ENCODE assay signal across 1 cellular context in the genomic region with DNA sequence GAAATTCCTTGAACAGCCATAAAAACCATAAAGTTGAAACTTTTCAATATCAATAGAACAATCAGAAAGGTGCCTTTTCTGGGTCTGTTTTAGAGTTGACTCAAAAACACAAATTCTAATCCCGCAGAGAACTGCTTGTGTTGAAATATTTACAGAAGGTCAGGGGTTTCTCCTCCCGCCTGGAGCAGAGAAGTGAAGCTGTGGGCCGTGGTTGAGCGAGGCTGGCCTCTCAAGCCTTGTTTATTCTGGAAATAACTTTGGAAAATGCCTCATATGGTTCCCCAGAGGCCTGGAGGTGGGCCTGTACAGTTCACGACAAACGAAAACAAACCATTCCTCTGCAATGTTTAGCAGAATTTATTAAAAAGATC.
TF ChIP-seq lines count a peak whose summit lies in the region.

No MANE protein-coding gene starts in this region.

TF ChIP-seq in HepG2, 621 proteins besides CTCF, POLR2A, EP300 and RAD21 (continued from another document and continues in another):
- TF ChIP-seq, protein P1, sequence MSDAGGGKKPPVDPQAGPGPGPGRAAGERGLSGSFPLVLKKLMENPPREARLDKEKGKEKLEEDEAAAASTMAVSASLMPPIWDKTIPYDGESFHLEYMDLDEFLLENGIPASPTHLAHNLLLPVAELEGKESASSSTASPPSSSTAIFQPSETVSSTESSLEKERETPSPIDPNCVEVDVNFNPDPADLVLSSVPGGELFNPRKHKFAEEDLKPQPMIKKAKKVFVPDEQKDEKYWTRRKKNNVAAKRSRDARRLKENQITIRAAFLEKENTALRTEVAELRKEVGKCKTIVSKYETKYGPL (CRISPR knock-in tag; IDR thresholded peaks at IDR 0.05) = no peak
- no peak for TF ChIP-seq ZNF570 (CRISPR knock-in tag; IDR thresholded peaks at IDR 0.05; ENCODE audit: borderline replicate concordance)
- no peak for TF ChIP-seq YY1 (IDR thresholded peaks at IDR 0.05; ENCODE audit: insufficient read depth, insufficient replicate concordance, low read depth, low read length)
- no peak for TF ChIP-seq CEBPZ (IDR thresholded peaks at IDR 0.05; ENCODE audit: low read length)
- no peak for TF ChIP-seq ZBTB14 (CRISPR knock-in tag; IDR thresholded peaks at IDR 0.05)
- TF ChIP-seq ISL2 (CRISPR knock-in tag; IDR thresholded peaks at IDR 0.05) = peak; percentile 43; the same call in 1 of the 2 replicates
- TF ChIP-seq POGZ (CRISPR knock-in tag; IDR thresholded peaks at IDR 0.05) = no peak
- no peak for TF ChIP-seq ZNF713 (CRISPR knock-in tag; IDR thresholded peaks at IDR 0.05)
- TF ChIP-seq HMGXB4 (CRISPR knock-in tag; IDR thresholded peaks at IDR 0.05; ENCODE audit: borderline replicate concordance in 1 of 2, low read depth in 1 of 2) = no peak
- no peak for TF ChIP-seq ZSCAN22 (CRISPR knock-in tag; IDR thresholded peaks at IDR 0.05)
- no peak for TF ChIP-seq RFX3 (CRISPR knock-in tag; IDR thresholded peaks at IDR 0.05)
- TF ChIP-seq ZNF577 (CRISPR knock-in tag; IDR thresholded peaks at IDR 0.05; ENCODE audit: borderline replicate concordance, low read depth) = no peak
- peak; percentile 41 for TF ChIP-seq HNF4A (CRISPR knock-in tag; IDR thresholded peaks at IDR 0.05)
- TF ChIP-seq, protein P2, sequence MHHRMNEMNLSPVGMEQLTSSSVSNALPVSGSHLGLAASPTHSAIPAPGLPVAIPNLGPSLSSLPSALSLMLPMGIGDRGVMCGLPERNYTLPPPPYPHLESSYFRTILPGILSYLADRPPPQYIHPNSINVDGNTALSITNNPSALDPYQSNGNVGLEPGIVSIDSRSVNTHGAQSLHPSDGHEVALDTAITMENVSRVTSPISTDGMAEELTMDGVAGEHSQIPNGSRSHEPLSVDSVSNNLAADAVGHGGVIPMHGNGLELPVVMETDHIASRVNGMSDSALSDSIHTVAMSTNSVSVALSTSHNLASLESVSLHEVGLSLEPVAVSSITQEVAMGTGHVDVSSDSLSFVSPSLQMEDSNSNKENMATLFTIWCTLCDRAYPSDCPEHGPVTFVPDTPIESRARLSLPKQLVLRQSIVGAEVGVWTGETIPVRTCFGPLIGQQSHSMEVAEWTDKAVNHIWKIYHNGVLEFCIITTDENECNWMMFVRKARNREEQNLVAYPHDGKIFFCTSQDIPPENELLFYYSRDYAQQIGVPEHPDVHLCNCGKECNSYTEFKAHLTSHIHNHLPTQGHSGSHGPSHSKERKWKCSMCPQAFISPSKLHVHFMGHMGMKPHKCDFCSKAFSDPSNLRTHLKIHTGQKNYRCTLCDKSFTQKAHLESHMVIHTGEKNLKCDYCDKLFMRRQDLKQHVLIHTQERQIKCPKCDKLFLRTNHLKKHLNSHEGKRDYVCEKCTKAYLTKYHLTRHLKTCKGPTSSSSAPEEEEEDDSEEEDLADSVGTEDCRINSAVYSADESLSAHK (CRISPR knock-in tag; IDR thresholded peaks at IDR 0.05; ENCODE audit: borderline replicate concordance) = no peak
- TF ChIP-seq ETV6 (CRISPR knock-in tag; conservative IDR thresholded peaks at IDR 0.05) = no peak
- TF ChIP-seq ZNF563 (CRISPR knock-in tag; IDR thresholded peaks at IDR 0.05) = no peak
- TF ChIP-seq KDM5B (CRISPR knock-in tag; IDR thresholded peaks at IDR 0.05; ENCODE audit: borderline replicate concordance) = no peak
- TF ChIP-seq ZNF589 (CRISPR knock-in tag; conservative IDR thresholded peaks at IDR 0.05) = no peak
- TF ChIP-seq ZNF746 (CRISPR knock-in tag; IDR thresholded peaks at IDR 0.05) = peak; percentile 50; the same call in 1 of the 2 replicates
- no peak for TF ChIP-seq TAF1 (CRISPR knock-in tag; IDR thresholded peaks at IDR 0.05)
- no peak for TF ChIP-seq ZNF296 (CRISPR knock-in tag; conservative IDR thresholded peaks at IDR 0.05)
- TF ChIP-seq TSC22D2 (CRISPR knock-in tag; IDR thresholded peaks at IDR 0.05; ENCODE audit: borderline replicate concordance) = no peak
- 0 out of 2 replicates have a peak, but pooled peaks have one; percentile 11 for TF ChIP-seq HOXA3 (CRISPR knock-in tag; IDR thresholded peaks at IDR 0.05)
- TF ChIP-seq CHD2 (IDR thresholded peaks at IDR 0.05; ENCODE audit: low read depth, low read length) = no peak
- no peak for TF ChIP-seq TMF1 (CRISPR knock-in tag; IDR thresholded peaks at IDR 0.05; ENCODE audit: low read depth)
- no peak for TF ChIP-seq NFATC3 (CRISPR knock-in tag; IDR thresholded peaks at IDR 0.05)
- no peak for TF ChIP-seq AGO2 (optimal IDR thresholded peaks at IDR 0.05; ENCODE audit: low read depth, low read length)
- peak; percentile 67 for TF ChIP-seq FOSL2 (CRISPR knock-in tag; IDR thresholded peaks at IDR 0.05)
- 0 out of 2 replicates have a peak, but pooled peaks have one; percentile 30 for TF ChIP-seq HNF1B (CRISPR knock-in tag; IDR thresholded peaks at IDR 0.05)
- TF ChIP-seq, protein P3, sequence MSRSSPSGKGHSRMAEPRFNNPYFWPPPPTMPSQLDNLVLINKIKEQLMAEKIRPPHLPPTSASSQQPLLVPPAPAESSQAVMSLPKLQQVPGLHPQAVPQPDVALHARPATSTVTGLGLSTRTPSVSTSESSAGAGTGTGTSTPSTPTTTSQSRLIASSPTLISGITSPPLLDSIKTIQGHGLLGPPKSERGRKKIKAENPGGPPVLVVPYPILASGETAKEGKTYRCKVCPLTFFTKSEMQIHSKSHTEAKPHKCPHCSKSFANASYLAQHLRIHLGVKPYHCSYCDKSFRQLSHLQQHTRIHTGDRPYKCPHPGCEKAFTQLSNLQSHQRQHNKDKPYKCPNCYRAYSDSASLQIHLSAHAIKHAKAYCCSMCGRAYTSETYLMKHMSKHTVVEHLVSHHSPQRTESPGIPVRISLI (CRISPR knock-in tag; IDR thresholded peaks at IDR 0.05; ENCODE audit: borderline replicate concordance) = no peak
- peak; percentile 92 for TF ChIP-seq PPARG (CRISPR knock-in tag; conservative IDR thresholded peaks at IDR 0.05)
- TF ChIP-seq ZNF691 (CRISPR knock-in tag; IDR thresholded peaks at IDR 0.05; ENCODE audit: borderline replicate concordance, low read depth) = no peak
- TF ChIP-seq KAT2B (IDR thresholded peaks at IDR 0.05; ENCODE audit: borderline replicate concordance, low read depth, low read length) = no peak
- 0 out of 2 replicates have a peak, but pooled peaks have one; percentile 33 for TF ChIP-seq ZNF205 (CRISPR knock-in tag; IDR thresholded peaks at IDR 0.05)
- TF ChIP-seq, protein P4, sequence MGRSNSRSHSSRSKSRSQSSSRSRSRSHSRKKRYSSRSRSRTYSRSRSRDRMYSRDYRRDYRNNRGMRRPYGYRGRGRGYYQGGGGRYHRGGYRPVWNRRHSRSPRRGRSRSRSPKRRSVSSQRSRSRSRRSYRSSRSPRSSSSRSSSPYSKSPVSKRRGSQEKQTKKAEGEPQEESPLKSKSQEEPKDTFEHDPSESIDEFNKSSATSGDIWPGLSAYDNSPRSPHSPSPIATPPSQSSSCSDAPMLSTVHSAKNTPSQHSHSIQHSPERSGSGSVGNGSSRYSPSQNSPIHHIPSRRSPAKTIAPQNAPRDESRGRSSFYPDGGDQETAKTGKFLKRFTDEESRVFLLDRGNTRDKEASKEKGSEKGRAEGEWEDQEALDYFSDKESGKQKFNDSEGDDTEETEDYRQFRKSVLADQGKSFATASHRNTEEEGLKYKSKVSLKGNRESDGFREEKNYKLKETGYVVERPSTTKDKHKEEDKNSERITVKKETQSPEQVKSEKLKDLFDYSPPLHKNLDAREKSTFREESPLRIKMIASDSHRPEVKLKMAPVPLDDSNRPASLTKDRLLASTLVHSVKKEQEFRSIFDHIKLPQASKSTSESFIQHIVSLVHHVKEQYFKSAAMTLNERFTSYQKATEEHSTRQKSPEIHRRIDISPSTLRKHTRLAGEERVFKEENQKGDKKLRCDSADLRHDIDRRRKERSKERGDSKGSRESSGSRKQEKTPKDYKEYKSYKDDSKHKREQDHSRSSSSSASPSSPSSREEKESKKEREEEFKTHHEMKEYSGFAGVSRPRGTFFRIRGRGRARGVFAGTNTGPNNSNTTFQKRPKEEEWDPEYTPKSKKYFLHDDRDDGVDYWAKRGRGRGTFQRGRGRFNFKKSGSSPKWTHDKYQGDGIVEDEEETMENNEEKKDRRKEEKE (IDR thresholded peaks at IDR 0.05) = no peak
- no peak for TF ChIP-seq SKI (IDR thresholded peaks at IDR 0.05; ENCODE audit: partially characterized antibody)
- TF ChIP-seq, protein P5, sequence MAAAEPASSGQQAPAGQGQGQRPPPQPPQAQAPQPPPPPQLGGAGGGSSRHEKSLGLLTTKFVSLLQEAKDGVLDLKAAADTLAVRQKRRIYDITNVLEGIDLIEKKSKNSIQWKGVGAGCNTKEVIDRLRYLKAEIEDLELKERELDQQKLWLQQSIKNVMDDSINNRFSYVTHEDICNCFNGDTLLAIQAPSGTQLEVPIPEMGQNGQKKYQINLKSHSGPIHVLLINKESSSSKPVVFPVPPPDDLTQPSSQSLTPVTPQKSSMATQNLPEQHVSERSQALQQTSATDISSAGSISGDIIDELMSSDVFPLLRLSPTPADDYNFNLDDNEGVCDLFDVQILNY (CRISPR knock-in tag; conservative IDR thresholded peaks at IDR 0.05) = no peak
- TF ChIP-seq ZNF124 (CRISPR knock-in tag; IDR thresholded peaks at IDR 0.05) = peak; percentile 52; the same call in 1 of the 2 replicates
- TF ChIP-seq ZNF354B (CRISPR knock-in tag; IDR thresholded peaks at IDR 0.05) = no peak
- TF ChIP-seq, protein P6, sequence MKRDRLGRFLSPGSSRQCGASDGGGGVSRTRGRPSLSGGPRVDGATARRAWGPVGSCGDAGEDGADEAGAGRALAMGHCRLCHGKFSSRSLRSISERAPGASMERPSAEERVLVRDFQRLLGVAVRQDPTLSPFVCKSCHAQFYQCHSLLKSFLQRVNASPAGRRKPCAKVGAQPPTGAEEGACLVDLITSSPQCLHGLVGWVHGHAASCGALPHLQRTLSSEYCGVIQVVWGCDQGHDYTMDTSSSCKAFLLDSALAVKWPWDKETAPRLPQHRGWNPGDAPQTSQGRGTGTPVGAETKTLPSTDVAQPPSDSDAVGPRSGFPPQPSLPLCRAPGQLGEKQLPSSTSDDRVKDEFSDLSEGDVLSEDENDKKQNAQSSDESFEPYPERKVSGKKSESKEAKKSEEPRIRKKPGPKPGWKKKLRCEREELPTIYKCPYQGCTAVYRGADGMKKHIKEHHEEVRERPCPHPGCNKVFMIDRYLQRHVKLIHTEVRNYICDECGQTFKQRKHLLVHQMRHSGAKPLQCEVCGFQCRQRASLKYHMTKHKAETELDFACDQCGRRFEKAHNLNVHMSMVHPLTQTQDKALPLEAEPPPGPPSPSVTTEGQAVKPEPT (CRISPR knock-in tag; IDR thresholded peaks at IDR 0.05; ENCODE audit: low read depth) = no peak
- TF ChIP-seq ZFP82 (CRISPR knock-in tag; IDR thresholded peaks at IDR 0.05; ENCODE audit: borderline replicate concordance) = no peak
- TF ChIP-seq ZNF747 (CRISPR knock-in tag; IDR thresholded peaks at IDR 0.05; ENCODE audit: borderline replicate concordance) = no peak
